ENCODE assay signal across 12 cellular contexts in genomic region chr2:18788590-18788989, GRCh38.
DNase-seq lines count a peak whose midpoint lies in the region; ATAC-seq and TF ChIP-seq lines count a peak whose summit lies in the region.
"Had no signal": no experiment of that assay in that cellular context is flagged by ENCODE, and none has a peak within 500 bp of the region (broad histone marks: within the 10 kb centered on the region; RNA-seq: fewer than 3 reads in every experiment).

No MANE protein-coding gene starts in this region.

- ATAC-seq in stimulated activated effector memory CD8-positive, alpha-beta T cell treated with anti-CD3 and anti-CD28 coated beads, Interleukin-12 subunit alpha, Interleukin-12 subunit beta, amount 100 ng/mL, for 72 hours: no peak

- H3K27ac ChIP-seq in SJCRH30 (no peak overlapping the region), prostate gland (no peak overlapping the region)

- TF ChIP-seq CTCF in osteocyte (IDR thresholded peaks at IDR 0.05) (no peak), prostate gland (IDR thresholded peaks at IDR 0.05) (no peak)

- no peak overlapping the region for H3K4me3 Mint-ChIP-seq in osteocyte (ENCODE audit: unreplicated experiment)
- H3K4me3 Mint-ChIP-seq in stimulated activated effector memory CD8-positive, alpha-beta T cell treated with anti-CD3 and anti-CD28 coated beads, Interleukin-12 subunit alpha, Interleukin-12 subunit beta, amount 100 ng/mL, for 72 hours: no peak overlapping the region
- H3K4me3 Mint-ChIP-seq: CD4-positive, CD25-positive, alpha-beta regulatory T cell had no signal

- H3K9me3 ChIP-seq in SJCRH30 (replicated peaks) (no peaks in the 10 kb centered on the region), prostate gland (no peaks in the 10 kb centered on the region)

- H3K4me1 ChIP-seq in SJCRH30 (peaks cover 9% of the 10 kb centered on the region; the same call in 1 of the 2 replicates), prostate gland (replicated peaks) (no peaks in the 10 kb centered on the region)

- DNase-seq in HK-2 (ENCODE audit: unreplicated experiment): peak; percentile 19
- DNase-seq in SJCRH30: peak; percentile 69 to 70
- DNase-seq in glomerular visceral epithelial cell (ENCODE audit: extremely low spot score): peak; percentile 88
- peak; percentile 88 for DNase-seq in osteocyte (ENCODE audit: extremely low spot score, unreplicated experiment)
- no peak for DNase-seq in effector CD8-positive, alpha-beta T cell (lab: John Stamatoyannopoulos, UW)
- no peak for DNase-seq in NCI-H2196 treated with DMSO at 0.1 percent for 48 hours (lab: John Stamatoyannopoulos, UW; ENCODE audit: unreplicated experiment)
- no peak for DNase-seq in stimulated activated effector memory CD8-positive, alpha-beta T cell treated with anti-CD3 and anti-CD28 coated beads, Interleukin-12 subunit alpha, Interleukin-12 subunit beta, amount 100 ng/mL, for 72 hours (ENCODE audit: low spot score in 2 of 2)
- no peak for DNase-seq in prostate gland (ENCODE audit: low spot score)
- DNase-seq: activated CD4-positive, alpha-beta T cell treated with anti-CD3 and anti-CD28 coated beads for 4 hours; CD4-positive, CD25-positive, alpha-beta regulatory T cell; sigmoid colon; T-helper 1 cell had no signal

- H3K4me1 Mint-ChIP-seq in osteocyte (ENCODE audit: unreplicated experiment): peaks cover 53% of the 10 kb centered on the region
- H3K4me1 Mint-ChIP-seq in stimulated activated effector memory CD8-positive, alpha-beta T cell treated with anti-CD3 and anti-CD28 coated beads, Interleukin-12 subunit alpha, Interleukin-12 subunit beta, amount 100 ng/mL, for 72 hours: no peaks in the 10 kb centered on the region

- no peaks in the 10 kb centered on the region for H3K36me3 ChIP-seq in SJCRH30
- H3K36me3 ChIP-seq in prostate gland: no peaks in the 10 kb centered on the region
- H3K36me3 ChIP-seq: sigmoid colon had no signal

- TF ChIP-seq POLR2A in prostate gland (IDR thresholded peaks at IDR 0.05): no peak

- peaks cover 10% of the 10 kb centered on the region for H3K36me3 Mint-ChIP-seq in osteocyte (ENCODE audit: unreplicated experiment)
- no peaks in the 10 kb centered on the region for H3K36me3 Mint-ChIP-seq in stimulated activated effector memory CD8-positive, alpha-beta T cell treated with anti-CD3 and anti-CD28 coated beads, Interleukin-12 subunit alpha, Interleukin-12 subunit beta, amount 100 ng/mL, for 72 hours

- H3K4me3 ChIP-seq in SJCRH30 (no peak overlapping the region), prostate gland (no peak overlapping the region)
- H3K4me3 ChIP-seq: sigmoid colon had no signal

- H3K27me3 Mint-ChIP-seq in osteocyte (ENCODE audit: unreplicated experiment): no peaks in the 10 kb centered on the region
- H3K27me3 Mint-ChIP-seq: CD4-positive, CD25-positive, alpha-beta regulatory T cell had no signal

- WGBS in prostate gland: 72% methylated on average over 5 of the region's 5 CpGs

- intact Hi-C loops in prostate gland (cut with DNase I): no loop called here

- peaks cover 21% of the 10 kb centered on the region for H3K9me3 Mint-ChIP-seq in osteocyte (ENCODE audit: unreplicated experiment)
- no peaks in the 10 kb centered on the region for H3K9me3 Mint-ChIP-seq in stimulated activated effector memory CD8-positive, alpha-beta T cell treated with anti-CD3 and anti-CD28 coated beads, Interleukin-12 subunit alpha, Interleukin-12 subunit beta, amount 100 ng/mL, for 72 hours

- H3K27ac Mint-ChIP-seq in osteocyte (ENCODE audit: unreplicated experiment): peak overlapping the region; percentile 82
- no peak overlapping the region for H3K27ac Mint-ChIP-seq in stimulated activated effector memory CD8-positive, alpha-beta T cell treated with anti-CD3 and anti-CD28 coated beads, Interleukin-12 subunit alpha, Interleukin-12 subunit beta, amount 100 ng/mL, for 72 hours
- H3K27ac Mint-ChIP-seq: CD4-positive, CD25-positive, alpha-beta regulatory T cell had no signal

- no peaks in the 10 kb centered on the region for H3K27me3 ChIP-seq in SJCRH30
- H3K27me3 ChIP-seq in prostate gland (replicated peaks; ENCODE audit: insufficient read depth): no peaks in the 10 kb centered on the region
- H3K27me3 ChIP-seq: sigmoid colon had no signal

Comparison
In these comparisons a context has a peak if more than half of its experiments do, and no peak if none do; other contexts are left out.
1. DNase-seq: peak in HK-2 (single experiment), SJCRH30 (2 of 2), glomerular visceral epithelial cell (single experiment) and osteocyte (single experiment); none in effector CD8-positive, alpha-beta T cell (single experiment), NCI-H2196 treated with DMSO at 0.1 percent for 48 hours (single experiment), stimulated activated effector memory CD8-positive, alpha-beta T cell treated with anti-CD3 and anti-CD28 coated beads, Interleukin-12 subunit alpha, Interleukin-12 subunit beta, amount 100 ng/mL, for 72 hours (0 of 2) and prostate gland (single experiment).